ENCODE assay signal across 8 cellular contexts in genomic region chr16:57807968-57808528, GRCh38. TPM values are rescaled to one million over a fixed set of nuclear protein-coding genes. Genes with fewer than 3 reads are reported as not detected.
DNase-seq lines count a peak whose midpoint lies in the region; ATAC-seq, FAIRE-seq and TF ChIP-seq lines count a peak whose summit lies in the region.

No MANE protein-coding gene starts in this region.

- no peaks in the 10 kb centered on the region for H3K36me3 Mint-ChIP-seq in stimulated activated memory B cell treated with anti-CD40 and anti-IgM and Interleukin-4, amounts not matched to agents 10 μg/mL and 1 μg/mL and 100 μg/mL, for 72 hours

- peak overlapping the region; percentile 66 for H3K4me2 ChIP-seq in endothelial cell of umbilical vein (ENCODE audit: insufficient read depth, low read length)

- no TSS peak for BruUV-seq in endothelial cell of umbilical vein (replicated peaks; lab: Mats Ljungman, UMichigan)

- peaks cover 17% of the 10 kb centered on the region for H3K4me1 Mint-ChIP-seq in stimulated activated memory B cell treated with anti-CD40 and anti-IgM and Interleukin-4, amounts not matched to agents 10 μg/mL and 1 μg/mL and 100 μg/mL, for 72 hours

- no peak overlapping the region for H2AFZ ChIP-seq in endothelial cell of umbilical vein (ENCODE audit: low read depth, low read length)

- peak overlapping the region in 1 of 3 experiments; percentile 16 for H3K4me3 ChIP-seq in endothelial cell of umbilical vein (replicated peaks in 1 of 3; ENCODE audit: insufficient read depth in 1 of 3, low read depth in 1 of 3, low read length in 3 of 3)

- H3K27ac ChIP-seq in endothelial cell of umbilical vein (ENCODE audit: insufficient read depth, low read depth, low read length) = no peak overlapping the region

- H3K9me3 ChIP-seq in endothelial cell of umbilical vein (replicated peaks; ENCODE audit: control insufficient read depth, insufficient read depth, low read length) = no peaks in the 10 kb centered on the region

- DNase-seq in NCI-H2107 treated with DMSO at 0.1 percent for 48 hours (lab: John Stamatoyannopoulos, UW; ENCODE audit: unreplicated experiment) = peak; percentile 53
- DNase-seq in NCI-H2107 (lab: John Stamatoyannopoulos, UW) = no peak
- DNase-seq in NCI-H748 (lab: John Stamatoyannopoulos, UW; ENCODE audit: unreplicated experiment) = peak; percentile 65
- DNase-seq in activated CD8-positive, alpha-beta memory T cell treated with anti-CD3 and anti-CD28 coated beads, Interleukin-2, amount 50 U/mL, for 4 hours = peak; percentile 59
- peak; percentile 75 for DNase-seq in endothelial cell of umbilical vein (ENCODE audit: low read depth, low spot score)
- DNase-seq in myocyte (ENCODE audit: low read depth) = peak; percentile 71

- no peak overlapping the region for H3K9ac ChIP-seq in endothelial cell of umbilical vein (replicated peaks; ENCODE audit: extremely low read depth, insufficient read depth, low read length)

- no peak for TF ChIP-seq POLR2A in endothelial cell of umbilical vein (IDR thresholded peaks at IDR 0.05; ENCODE audit: low read depth, low read length)

- H3K27me3 Mint-ChIP-seq in stimulated activated memory B cell treated with anti-CD40 and anti-IgM and Interleukin-4, amounts not matched to agents 10 μg/mL and 1 μg/mL and 100 μg/mL, for 72 hours = peaks cover 51% of the 10 kb centered on the region

- H3K9me3 Mint-ChIP-seq in stimulated activated memory B cell treated with anti-CD40 and anti-IgM and Interleukin-4, amounts not matched to agents 10 μg/mL and 1 μg/mL and 100 μg/mL, for 72 hours = no peaks in the 10 kb centered on the region

- POLR2A ChIA-PET in endothelial cell of umbilical vein (lab: Charles Lee) = no interaction called here

- peak; percentile 40 for ATAC-seq in stimulated activated memory B cell treated with anti-CD40 and anti-IgM and Interleukin-4, amounts not matched to agents 10 μg/mL and 1 μg/mL and 100 μg/mL, for 72 hours
- ATAC-seq in HG02623 (IDR thresholded peaks at IDR 0.05; ENCODE audit: unreplicated experiment) = no peak

- H3K79me2 ChIP-seq in endothelial cell of umbilical vein (ENCODE audit: control insufficient read depth, insufficient read depth, low read length) = no peaks in the 10 kb centered on the region

- dilution Hi-C loops in endothelial cell of umbilical vein (cut with MboI; ENCODE audit: extremely low pct_ligation_motif_present, low sequenced_read_pairs) = no loop called here

- no peaks in the 10 kb centered on the region for H3K27me3 ChIP-seq in endothelial cell of umbilical vein (ENCODE audit: control insufficient read depth in 2 of 2, insufficient read depth in 2 of 2, low read length in 2 of 2)

- no peak overlapping the region for H3K4me3 Mint-ChIP-seq in stimulated activated memory B cell treated with anti-CD40 and anti-IgM and Interleukin-4, amounts not matched to agents 10 μg/mL and 1 μg/mL and 100 μg/mL, for 72 hours

- CTCF ChIA-PET in endothelial cell of umbilical vein (lab: Charles Lee) = interaction anchor here (0.7 to 1.3 kb wide), 5 partner anchors 8 to 450 kb away, joined by 3 to 6 read pairs (median 4); no protein-coding TSS in a partner anchor

- H3K4me1 ChIP-seq in endothelial cell of umbilical vein (ENCODE audit: control insufficient read depth, extremely low read depth, insufficient read depth, low read length) = peaks cover 25% of the 10 kb centered on the region

- H3K27ac Mint-ChIP-seq in stimulated activated memory B cell treated with anti-CD40 and anti-IgM and Interleukin-4, amounts not matched to agents 10 μg/mL and 1 μg/mL and 100 μg/mL, for 72 hours = no peak overlapping the region

- no peaks in the 10 kb centered on the region for H3K9me1 ChIP-seq in endothelial cell of umbilical vein (replicated peaks; ENCODE audit: control insufficient read depth, extremely low read depth, insufficient read depth, low read length)

- no peaks in the 10 kb centered on the region for H3K36me3 ChIP-seq in endothelial cell of umbilical vein (ENCODE audit: control insufficient read depth in 2 of 2, extremely low read depth in 1 of 2, insufficient read depth in 2 of 2, low read length in 2 of 2)

- no peaks in the 10 kb centered on the region for H4K20me1 ChIP-seq in endothelial cell of umbilical vein (replicated peaks; ENCODE audit: control insufficient read depth, extremely low read depth, insufficient read depth, low read length)

- intact Hi-C loops in endothelial cell of umbilical vein (cut with micrococcal nuclease) = no loop called here

- peak; percentile 95 for FAIRE-seq in endothelial cell of umbilical vein (lab: Jason Lieb, UNC)

- no peak for TF ChIP-seq CTCF in endothelial cell of umbilical vein (IDR thresholded peaks at IDR 0.05; ENCODE audit: extremely low read depth in 1 of 2, insufficient read depth in 1 of 2, low read depth in 1 of 2, low read length in 2 of 2)

TF ChIP-seq in endothelial cell of umbilical vein, 7 proteins besides CTCF, POLR2A, EP300 and RAD21:
- TF ChIP-seq POLR2AphosphoS5 (IDR thresholded peaks at IDR 0.05; ENCODE audit: insufficient read depth, low read depth, low read length) = no peak
- no peak for TF ChIP-seq MYC (IDR thresholded peaks at IDR 0.05; ENCODE audit: low read depth, low read length)
- TF ChIP-seq FOS (IDR thresholded peaks at IDR 0.05; ENCODE audit: borderline replicate concordance, insufficient read depth, low read length) = no peak
- no peak for TF ChIP-seq MAX (IDR thresholded peaks at IDR 0.05; ENCODE audit: insufficient read depth, insufficient read length)

RNA-seq across cellular contexts. Expression of gene KIFC3, which starts 5.8 kb away (rescaled TPM):
- total RNA-seq in endothelial cell of umbilical vein (56.7 and 62.2 TPM in 2 replicates), myocyte (55.6 and 64.5 TPM in 2 replicates)
- 36.3 and 38.1 TPM in 2 replicates for polyA plus RNA-seq in endothelial cell of umbilical vein
- polyA plus RNA-seq in endothelial cell of umbilical vein (2011; cell fraction: cytosol; rRNA removed) = 27.7 and 43.4 TPM in 2 replicates
- polyA plus RNA-seq in endothelial cell of umbilical vein (2011; cell fraction: nucleus; rRNA removed) = 93.6 and 104 TPM in 2 replicates
- 31.9 and 37.4 TPM in 2 replicates for polyA plus RNA-seq in endothelial cell of umbilical vein (2012)
- 45.8 and 50.4 TPM in 2 replicates for polyA minus RNA-seq in endothelial cell of umbilical vein
- 55.7 TPM for polyA minus RNA-seq in endothelial cell of umbilical vein (2011; cell fraction: cytosol; rRNA and poly(A)+ RNA removed)
- polyA minus RNA-seq in endothelial cell of umbilical vein (2011; cell fraction: nucleus; rRNA and poly(A)+ RNA removed) = 42.3 and 60.9 TPM in 2 replicates
- polyA plus RNA-seq in myocyte (2012) = 48.3 TPM
